Comparison of ENCODE assay signal across 8 cellular contexts in genomic region chr3:117278424-117279190, GRCh38.
A peak's percentile ranks its signal among the peaks of the same experiment; 100 is the strongest.
DNase-seq lines count a peak whose midpoint lies in the region; ATAC-seq and TF ChIP-seq lines count a peak whose summit lies in the region.

No MANE protein-coding gene starts in this region.

- H3K79me2 ChIP-seq in H9 (ENCODE audit: insufficient read depth, low read length), result no peaks in the 10 kb centered on the region

- no peak overlapping the region for H2AFZ ChIP-seq in H9 (ENCODE audit: low read length)

- no peak overlapping the region for H3T11ph ChIP-seq in H9 (ENCODE audit: low read length)

- H2BK20ac ChIP-seq in H9 (ENCODE audit: low read depth, low read length, poor library complexity, severe bottlenecking), result no peak overlapping the region

- DNase-seq in DMS53 treated with DMSO at 0.1 percent for 48 hours (lab: John Stamatoyannopoulos, UW; ENCODE audit: unreplicated experiment) (peak; percentile 77), HT-29 (ENCODE audit: low spot score) (peak; percentile 90), iris pigment epithelial cell (ENCODE audit: low read depth) (peak; percentile 1), H9 (no peak)
- no peak for DNase-seq in activated T-cell treated with anti-CD3 and anti-CD28 coated beads, Interleukin-2, amount 50 U/mL, for 1 hour

- H3K14ac ChIP-seq in H9 (ENCODE audit: insufficient read depth, low read length), result no peak overlapping the region

- no peaks in the 10 kb centered on the region for H3K9me3 Mint-ChIP-seq in activated T-helper 17 cell treated with anti-CD3 and anti-CD28 coated beads, Interleukin-2, amount 50 U/mL, for 72 hours
- H3K9me3 Mint-ChIP-seq in H9, result no peaks in the 10 kb centered on the region

- no peak overlapping the region for H3K27ac ChIP-seq in H9 (ENCODE audit: insufficient read length, low read depth, low read length)

- H4K91ac ChIP-seq in H9 (ENCODE audit: insufficient read length, low read depth, low read length), result no peak overlapping the region

- H2BK120ac ChIP-seq in H9 (ENCODE audit: low read depth, low read length, poor library complexity, severe bottlenecking), result no peak overlapping the region

- no peaks in the 10 kb centered on the region for H3K79me1 ChIP-seq in H9 (ENCODE audit: insufficient read depth, low read depth, low read length, poor library complexity, severe bottlenecking)

- H3K9me3 ChIP-seq in H9 (ENCODE audit: control insufficient read depth, low read depth, low read length), result no peaks in the 10 kb centered on the region

- no peak overlapping the region for H2BK15ac ChIP-seq in H9 (ENCODE audit: low read depth, low read length)

- H3K27ac Mint-ChIP-seq in activated T-helper 17 cell treated with anti-CD3 and anti-CD28 coated beads, Interleukin-2, amount 50 U/mL, for 72 hours, result no peak overlapping the region
- H3K27ac Mint-ChIP-seq in H9, result peak overlapping the region in 1 of 3 experiments; percentile 5; a peak in 1 of 7 replicates

- H3K56ac ChIP-seq in H9 (ENCODE audit: insufficient read length, low read depth, low read length), result no peak overlapping the region

- H3K18ac ChIP-seq in H9 (ENCODE audit: insufficient read length, low read depth, low read length), result no peak overlapping the region

- no peaks in the 10 kb centered on the region for H3K4me1 Mint-ChIP-seq in activated T-helper 17 cell treated with anti-CD3 and anti-CD28 coated beads, Interleukin-2, amount 50 U/mL, for 72 hours
- peaks cover 0 to 6% of the 10 kb centered on the region in 2 experiments; a peak in 1 of 4 replicates for H3K4me1 Mint-ChIP-seq in H9

- no CpG with 5 or more reads among the region's 5 CpGs for WGBS in H9 (ENCODE audit: extremely low coverage, insufficient read length, low lambda C conversion rate)

- no peaks in the 10 kb centered on the region for H4K20me1 ChIP-seq in H9 (ENCODE audit: control insufficient read depth, insufficient read depth, insufficient read length)

- H3K36me3 Mint-ChIP-seq in activated T-helper 17 cell treated with anti-CD3 and anti-CD28 coated beads, Interleukin-2, amount 50 U/mL, for 72 hours (ENCODE audit: low read depth), result no peaks in the 10 kb centered on the region
- no peaks in the 10 kb centered on the region for H3K36me3 Mint-ChIP-seq in H9 (ENCODE audit: insufficient read depth in 1 of 3, low read depth in 3 of 3)

- H3K23ac ChIP-seq in H9 (ENCODE audit: insufficient read length, low read depth, low read length), result no peak overlapping the region

- no peak overlapping the region for H3K4ac ChIP-seq in H9 (ENCODE audit: low read depth, low read length)

- TF ChIP-seq CTCF in H9 (conservative IDR thresholded peaks at IDR 0.05), result no peak

- H3K9ac ChIP-seq in H9 (ENCODE audit: extremely low read depth, insufficient read length, low read length), result no peak overlapping the region

- no peaks in the 10 kb centered on the region for H3K27me3 Mint-ChIP-seq in activated T-helper 17 cell treated with anti-CD3 and anti-CD28 coated beads, Interleukin-2, amount 50 U/mL, for 72 hours
- no peaks in the 10 kb centered on the region for H3K27me3 Mint-ChIP-seq in H9 (ENCODE audit: low read depth)

- H3K4me2 ChIP-seq in H9 (ENCODE audit: insufficient read depth, insufficient read length, low read length), result no peak overlapping the region

- peaks cover 3% of the 10 kb centered on the region; the same call in 1 of the 2 replicates for H3K4me1 ChIP-seq in H9 (ENCODE audit: insufficient read depth, low read length)

- no peak overlapping the region for H2BK5ac ChIP-seq in H9 (ENCODE audit: insufficient read length, low read length)

- H4K5ac ChIP-seq in H9 (ENCODE audit: insufficient read length, low read depth, low read length), result no peak overlapping the region

- no peak overlapping the region for H2AK5ac ChIP-seq in H9 (ENCODE audit: insufficient read length, low read length)

- H3K4me3 Mint-ChIP-seq in activated T-helper 17 cell treated with anti-CD3 and anti-CD28 coated beads, Interleukin-2, amount 50 U/mL, for 72 hours, result no peak overlapping the region
- H3K4me3 Mint-ChIP-seq in H9, result no peak overlapping the region

- ATAC-seq in GM21529 (IDR thresholded peaks at IDR 0.05; ENCODE audit: unreplicated experiment), result peak; percentile 90
- no peak for ATAC-seq in activated T-helper 17 cell treated with anti-CD3 and anti-CD28 coated beads, Interleukin-2, amount 50 U/mL, for 72 hours (replicated peaks)
- ATAC-seq in HG03039 (IDR thresholded peaks at IDR 0.05; ENCODE audit: unreplicated experiment), result no peak

- no peaks in the 10 kb centered on the region for H3K23me2 ChIP-seq in H9 (ENCODE audit: insufficient read length, low read depth, low read length, poor library complexity, severe bottlenecking)

- no peak overlapping the region for H4K8ac ChIP-seq in H9 (replicated peaks; ENCODE audit: insufficient read length, low read depth, low read length)

- no peak overlapping the region for H2BK12ac ChIP-seq in H9 (ENCODE audit: insufficient read length, low read depth, low read length)

- no peaks in the 10 kb centered on the region for H3K27me3 ChIP-seq in H9 (ENCODE audit: insufficient read depth, low read length)

Comparison
In these comparisons a context has a peak if more than half of its experiments do, and no peak if none do; other contexts are left out.
1. DNase-seq: peak in DMS53 treated with DMSO at 0.1 percent for 48 hours (single experiment), HT-29 (single experiment) and iris pigment epithelial cell (single experiment); none in H9 (single experiment) and activated T-cell treated with anti-CD3 and anti-CD28 coated beads, Interleukin-2, amount 50 U/mL, for 1 hour (single experiment).